ENCODE assay signal across 10 cellular contexts in the genomic region with DNA sequence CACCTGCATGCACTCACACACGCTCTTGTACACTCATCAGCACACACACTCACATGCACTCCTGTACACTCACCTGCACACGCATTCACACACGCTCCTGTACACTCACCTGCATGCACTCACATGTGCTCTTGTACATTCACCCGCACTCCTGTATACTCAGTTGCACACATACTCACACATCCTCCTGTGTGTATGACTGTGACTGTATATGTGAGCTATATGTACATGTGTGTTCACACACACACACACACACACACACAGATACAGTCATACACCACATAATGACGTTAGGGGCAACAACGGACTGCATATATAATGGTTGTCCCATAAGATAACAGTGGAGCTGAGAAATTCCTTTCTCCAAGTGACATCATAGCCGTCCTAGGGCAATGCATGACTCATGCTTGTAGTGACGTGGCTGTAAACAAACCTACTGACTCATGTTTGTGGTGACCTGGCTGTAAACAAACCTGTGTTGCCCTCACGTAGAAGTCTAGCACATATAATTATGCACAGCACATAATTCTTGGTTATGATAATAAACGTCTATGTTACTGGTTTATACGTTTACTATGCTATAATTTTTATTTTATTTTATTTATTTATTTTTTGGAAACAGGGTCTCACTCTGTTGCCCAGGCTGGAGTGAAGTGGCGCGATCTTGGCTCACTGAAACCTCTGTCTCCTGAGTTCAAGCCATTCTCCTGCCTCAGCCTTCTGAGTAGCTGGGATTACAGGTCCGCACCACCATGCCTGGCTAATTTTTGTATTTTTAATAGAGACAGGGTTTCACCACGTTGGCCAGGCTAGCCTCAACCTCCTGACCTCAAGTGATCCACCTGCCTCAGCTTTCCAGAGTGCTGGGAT. TPM values are rescaled to one million over a fixed set of nuclear protein-coding genes. Genes with fewer than 3 reads are reported as not detected.
A peak's percentile ranks its signal among the peaks of the same experiment; 100 is the strongest.
DNase-seq lines count a peak whose midpoint lies in the region; ATAC-seq and TF ChIP-seq lines count a peak whose summit lies in the region.
"Had no signal": no experiment of that assay in that cellular context is flagged by ENCODE, and none has a peak within 500 bp of the region (broad histone marks: within the 10 kb centered on the region; RNA-seq: fewer than 3 reads in every experiment).

No MANE protein-coding gene starts in this region.

- peak; percentile 61 to 76 for ATAC-seq in activated CD4-positive, CD25-positive, alpha-beta regulatory T cell treated with anti-CD3 and anti-CD28 coated beads, Interleukin-2, amount 50 U/mL, for 24 hours
- ATAC-seq in gastrocnemius medialis: peak; percentile 91 to 95
- no peak for ATAC-seq in GM18858 (IDR thresholded peaks at IDR 0.05; ENCODE audit: unreplicated experiment)

- H3K4me1 ChIP-seq in gastrocnemius medialis: peaks cover 0 to 3% of the 10 kb centered on the region in 2 donors

- H3K9me3 ChIP-seq in gastrocnemius medialis: no peaks in the 10 kb centered on the region

- intact Hi-C loops in gastrocnemius medialis (cut with DNase I; ENCODE audit: low total_unique reads): no loop called here

- no peak for DNase-seq in activated CD4-positive, CD25-positive, alpha-beta regulatory T cell treated with anti-CD3 and anti-CD28 coated beads, Interleukin-2, amount 50 U/mL, for 72 hours
- DNase-seq in erythroblast (lab: John Stamatoyannopoulos, UW) (peak; percentile 77 to 90), gastrocnemius medialis (peak in 1 of 2 donors; percentile 40), OCI-M2 (lab: John Stamatoyannopoulos, UW; ENCODE audit: unreplicated experiment) (no peak)
- no peak for DNase-seq in effector CD8-positive, alpha-beta T cell (lab: John Stamatoyannopoulos, UW)
- DNase-seq: Right ventricle myocardium superior; stimulated activated CD4-positive, alpha-beta T cell treated with anti-CD3 and anti-CD28 coated beads, Interleukin-2, amount 100 ng/mL, for 24 hours had no signal

- in situ Hi-C loops in gastrocnemius medialis (cut with MboI; ENCODE audit: low sequenced_read_pairs in 4 of 4): no loop called here

- H3K4me3 ChIP-seq in gastrocnemius medialis: no peak overlapping the region

- no peak for TF ChIP-seq POLR2A in erythroblast (IDR thresholded peaks at IDR 0.05; ENCODE audit: low read length)
- no peak for TF ChIP-seq POLR2A in gastrocnemius medialis (IDR thresholded peaks at IDR 0.05)

- no peaks in the 10 kb centered on the region for H3K27me3 ChIP-seq in gastrocnemius medialis

- peak overlapping the region in 1 of 4 donors; percentile 51 for H3K27ac ChIP-seq in gastrocnemius medialis

- H3K36me3 ChIP-seq in gastrocnemius medialis: no peaks in the 10 kb centered on the region

- TF ChIP-seq CTCF in gastrocnemius medialis (IDR thresholded peaks at IDR 0.05 in 4 of 5, conservative IDR thresholded peaks at IDR 0.05 in 1 of 5): no peak

TF ChIP-seq in PFSK-1, 5 proteins besides CTCF, POLR2A, EP300 and RAD21:
- TF ChIP-seq FOXP2 (optimal IDR thresholded peaks at IDR 0.05; ENCODE audit: borderline replicate concordance, extremely low read depth, extremely low read length, insufficient read depth) (peak; percentile 100), POLR2AphosphoS5 (IDR thresholded peaks at IDR 0.05; ENCODE audit: low read depth, low read length) (no peak)
- TF ChIP-seq, protein P1, sequence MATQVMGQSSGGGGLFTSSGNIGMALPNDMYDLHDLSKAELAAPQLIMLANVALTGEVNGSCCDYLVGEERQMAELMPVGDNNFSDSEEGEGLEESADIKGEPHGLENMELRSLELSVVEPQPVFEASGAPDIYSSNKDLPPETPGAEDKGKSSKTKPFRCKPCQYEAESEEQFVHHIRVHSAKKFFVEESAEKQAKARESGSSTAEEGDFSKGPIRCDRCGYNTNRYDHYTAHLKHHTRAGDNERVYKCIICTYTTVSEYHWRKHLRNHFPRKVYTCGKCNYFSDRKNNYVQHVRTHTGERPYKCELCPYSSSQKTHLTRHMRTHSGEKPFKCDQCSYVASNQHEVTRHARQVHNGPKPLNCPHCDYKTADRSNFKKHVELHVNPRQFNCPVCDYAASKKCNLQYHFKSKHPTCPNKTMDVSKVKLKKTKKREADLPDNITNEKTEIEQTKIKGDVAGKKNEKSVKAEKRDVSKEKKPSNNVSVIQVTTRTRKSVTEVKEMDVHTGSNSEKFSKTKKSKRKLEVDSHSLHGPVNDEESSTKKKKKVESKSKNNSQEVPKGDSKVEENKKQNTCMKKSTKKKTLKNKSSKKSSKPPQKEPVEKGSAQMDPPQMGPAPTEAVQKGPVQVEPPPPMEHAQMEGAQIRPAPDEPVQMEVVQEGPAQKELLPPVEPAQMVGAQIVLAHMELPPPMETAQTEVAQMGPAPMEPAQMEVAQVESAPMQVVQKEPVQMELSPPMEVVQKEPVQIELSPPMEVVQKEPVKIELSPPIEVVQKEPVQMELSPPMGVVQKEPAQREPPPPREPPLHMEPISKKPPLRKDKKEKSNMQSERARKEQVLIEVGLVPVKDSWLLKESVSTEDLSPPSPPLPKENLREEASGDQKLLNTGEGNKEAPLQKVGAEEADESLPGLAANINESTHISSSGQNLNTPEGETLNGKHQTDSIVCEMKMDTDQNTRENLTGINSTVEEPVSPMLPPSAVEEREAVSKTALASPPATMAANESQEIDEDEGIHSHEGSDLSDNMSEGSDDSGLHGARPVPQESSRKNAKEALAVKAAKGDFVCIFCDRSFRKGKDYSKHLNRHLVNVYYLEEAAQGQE (IDR thresholded peaks at IDR 0.05; ENCODE audit: insufficient read depth in 1 of 2, low read depth in 2 of 2, low read length in 2 of 2): no peak
TF ChIP-seq in PFSK-1: peak in this region for 1.

RNA-seq across cellular contexts. Expression of a gene that starts 22.8 kb away (rescaled TPM):
- polyA plus RNA-seq in PFSK-1 (2012; ENCODE audit: insufficient read length, low read depth): 32.6 TPM
- 10 to 100 TPM in 3 of 4 donors, 1 to 10 TPM in 1; 8.0 to 24.9 (median 13.9) TPM for total RNA-seq in gastrocnemius medialis

RNA-seq across cellular contexts. Expression of a gene that starts 33.8 kb away (rescaled TPM):
- 41.9 TPM for polyA plus RNA-seq in PFSK-1 (2012; ENCODE audit: insufficient read length, low read depth)
- 10 to 100 TPM; 28.0 to 52.5 (median 36.2) TPM for total RNA-seq in gastrocnemius medialis

RNA-seq across cellular contexts. Expression of a gene that starts 54.7 kb away (rescaled TPM):
- polyA plus RNA-seq in PFSK-1 (2012; ENCODE audit: insufficient read length, low read depth): 501 TPM
- 1,000 to 10,000 TPM in 2 of 4 donors, 100 to 1,000 TPM in 2; 632 to 1,338 (median 1,003) TPM for total RNA-seq in gastrocnemius medialis

RNA-seq across cellular contexts. Expression of a gene that starts 55.1 kb away (rescaled TPM):
- 26.9 TPM for polyA plus RNA-seq in PFSK-1 (2012; ENCODE audit: insufficient read length, low read depth)
- 10 to 100 TPM; 11.5 to 31.8 (median 16.9) TPM for total RNA-seq in gastrocnemius medialis

Comparison
In these comparisons a context has a peak if more than half of its experiments do, and no peak if none do; other contexts are left out.
1. DNase-seq: peak in erythroblast (2 of 2); none in activated CD4-positive, CD25-positive, alpha-beta regulatory T cell treated with anti-CD3 and anti-CD28 coated beads, Interleukin-2, amount 50 U/mL, for 72 hours (single experiment), OCI-M2 (single experiment) and effector CD8-positive, alpha-beta T cell (single experiment).